ENCODE assay signal across 8 cellular contexts in genomic region chr2:96527990-96528679, GRCh38. TPM values are rescaled to one million over a fixed set of nuclear protein-coding genes. Genes with fewer than 3 reads are reported as not detected.
DNase-seq lines count a peak whose midpoint lies in the region; TF ChIP-seq lines count a peak whose summit lies in the region.

No MANE protein-coding gene starts in this region.

- peaks cover 9% of the 10 kb centered on the region for H3K4me1 ChIP-seq in neural progenitor cell
- H3K4me1 ChIP-seq in tibial nerve: peaks cover 2 to 68% (median 41%) of the 10 kb centered on the region in 4 donors

- peak; percentile 23 for DNase-seq in NCI-H2171 treated with DMSO at 0.1 percent for 48 hours (lab: John Stamatoyannopoulos, UW)
- no peak for DNase-seq in NCI-H2171 (lab: John Stamatoyannopoulos, UW)
- peak; percentile 58 for DNase-seq in activated CD4-positive, alpha-beta T cell treated with anti-CD3 and anti-CD28 coated beads, Interleukin-2, amount 50 U/mL, for 24 hours (ENCODE audit: low read depth in 1 of 2, low spot score in 1 of 2)
- DNase-seq in epithelial cell of proximal tubule (ENCODE audit: low read depth): no peak
- no peak for DNase-seq in neural progenitor cell (ENCODE audit: low spot score)
- no peak for DNase-seq in tibial nerve (ENCODE audit: low spot score in 2 of 2)
- no peak for DNase-seq in DMS53 (lab: John Stamatoyannopoulos, UW)
- no peak for DNase-seq in NCI-H2196 (lab: John Stamatoyannopoulos, UW; ENCODE audit: unreplicated experiment)

- H3K36me3 ChIP-seq in neural progenitor cell: no peaks in the 10 kb centered on the region
- no peaks in the 10 kb centered on the region for H3K36me3 ChIP-seq in tibial nerve

- H3K27ac Mint-ChIP-seq in neural progenitor cell: no peak overlapping the region

- H3K27ac ChIP-seq in neural progenitor cell (no peak overlapping the region), tibial nerve (peak overlapping the region; percentile 9 to 93 (median 86))

- peak overlapping the region; percentile 55 for H3K4me3 Mint-ChIP-seq in neural progenitor cell

- no peak overlapping the region for H3K9ac ChIP-seq in neural progenitor cell

- H3K36me3 Mint-ChIP-seq in neural progenitor cell: no peaks in the 10 kb centered on the region

- TF ChIP-seq POLR2A in tibial nerve (IDR thresholded peaks at IDR 0.05): no peak

- no peaks in the 10 kb centered on the region for H3K79me2 ChIP-seq in neural progenitor cell (ENCODE audit: low read depth)

- peaks cover 72% of the 10 kb centered on the region for H3K27me3 ChIP-seq in neural progenitor cell
- H3K27me3 ChIP-seq in tibial nerve: no peaks in the 10 kb centered on the region

- peaks cover 38% of the 10 kb centered on the region for H3K4me1 Mint-ChIP-seq in neural progenitor cell

- H3K4me2 ChIP-seq in neural progenitor cell: peak overlapping the region; percentile 80

- peak in 1 of 2 donors; percentile 49 for TF ChIP-seq EP300 in tibial nerve (IDR thresholded peaks at IDR 0.05)

- TF ChIP-seq CTCF in epithelial cell of proximal tubule (conservative IDR thresholded peaks at IDR 0.05; ENCODE audit: low read depth, low read length) (no peak), neural progenitor cell (IDR thresholded peaks at IDR 0.05) (no peak), tibial nerve (IDR thresholded peaks at IDR 0.05) (no peak)

- no peaks in the 10 kb centered on the region for H3F3A ChIP-seq in neural progenitor cell (ENCODE audit: low read depth)

- peaks cover 8% of the 10 kb centered on the region for H3K27me3 Mint-ChIP-seq in neural progenitor cell (ENCODE audit: insufficient read depth, low read depth)

- WGBS in tibial nerve, 2 donors: 17 to 28% methylated on average over 13 of the region's 13 CpGs

- H3K9me3 Mint-ChIP-seq in neural progenitor cell: no peaks in the 10 kb centered on the region

- H2AFZ ChIP-seq in neural progenitor cell (replicated peaks): peak overlapping the region; percentile 80

- H3K4me3 ChIP-seq in epithelial cell of proximal tubule (ENCODE audit: low read depth, low read length): peak overlapping the region; percentile 58
- H3K4me3 ChIP-seq in neural progenitor cell: peak overlapping the region; percentile 53
- H3K4me3 ChIP-seq in tibial nerve: peak overlapping the region; percentile 43 to 71 (median 67)

- no peaks in the 10 kb centered on the region for H4K20me1 ChIP-seq in neural progenitor cell (ENCODE audit: low read depth)

- no peaks in the 10 kb centered on the region for H3K9me3 ChIP-seq in neural progenitor cell (ENCODE audit: low read depth)
- no peaks in the 10 kb centered on the region for H3K9me3 ChIP-seq in tibial nerve

RNA-seq across cellular contexts. Expression of gene ARID5A, which starts 8.4 kb away (rescaled TPM):
- total RNA-seq in epithelial cell of proximal tubule (19.9 and 20.8 TPM in 2 replicates), neural progenitor cell (ENCODE audit: low replicate concordance) (0.75 and 2.4 TPM in 2 replicates), tibial nerve (10 to 100 TPM; 23.8 to 56.4 (median 40.3) TPM)

RNA-seq across cellular contexts. Expression of gene NEURL3, which starts 23.0 kb away (rescaled TPM):
- total RNA-seq in epithelial cell of proximal tubule: 1.0 and 8.6 TPM in 2 replicates
- 0.12 TPM in 1 of 2 replicates, not detected in the other for total RNA-seq in neural progenitor cell (ENCODE audit: low replicate concordance)
- 1 to 10 TPM in 1 of 4 donors, not detected in 3; 1.5 TPM for total RNA-seq in tibial nerve

Comparison
In these comparisons a context has a peak if more than half of its experiments do, and no peak if none do; other contexts are left out.
1. DNase-seq: peak in NCI-H2171 treated with DMSO at 0.1 percent for 48 hours (single experiment) and activated CD4-positive, alpha-beta T cell treated with anti-CD3 and anti-CD28 coated beads, Interleukin-2, amount 50 U/mL, for 24 hours (2 of 2); none in NCI-H2171 (single experiment), epithelial cell of proximal tubule (single experiment), neural progenitor cell (single experiment), tibial nerve (0 of 2), DMS53 (single experiment) and NCI-H2196 (single experiment).
2. Peak in every context shown above with its lines, with median percentiles within 50 percentile points of each other: H3K4me3 ChIP-seq.